ENCODE assay signal across 34 cellular contexts in the genomic region with DNA sequence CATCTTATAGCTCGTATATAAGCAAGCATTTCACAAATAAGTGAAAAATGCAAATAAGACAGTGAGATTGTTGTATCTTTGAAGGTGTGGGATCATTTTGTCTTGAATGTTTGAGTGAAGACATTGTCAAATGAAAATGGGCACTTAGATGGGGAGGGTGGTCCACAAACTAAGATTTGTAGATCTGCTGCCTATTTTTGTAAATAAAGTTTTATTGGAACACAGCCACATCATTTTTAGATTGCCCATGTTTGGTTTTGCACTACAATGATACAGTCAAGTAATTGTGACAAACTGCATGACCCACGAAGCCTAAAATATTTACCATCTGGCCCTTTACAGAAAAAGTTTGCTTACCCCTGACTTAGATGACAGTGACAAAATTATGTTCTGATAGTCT.
"Had no signal": no experiment of that assay in that cellular context is flagged by ENCODE, and none has a peak within 500 bp of the region (broad histone marks: within the 10 kb centered on the region; RNA-seq: fewer than 3 reads in every experiment).

No MANE protein-coding gene starts in this region.

- H3K36me3 ChIP-seq: MG63 had no signal

- H3K4me3 ChIP-seq: MG63 had no signal

- DNase-seq: Karpas-422, Kasumi-1, MG63, MM.1S, MV-4-11, NCI-H1048, NCI-H1092, NCI-H1092 treated with DMSO at 0.1 percent for 48 hours, NCI-H1105, NCI-H1105 treated with DMSO at 0.1 percent for 48 hours, NCI-H1417, NCI-H1417 treated with DMSO at 0.1 percent for 48 hours, NCI-H1436, NCI-H1436 treated with DMSO at 0.1 percent for 48 hours, NCI-H146, NCI-H1694, NCI-H1694 treated with DMSO at 0.1 percent for 48 hours, NCI-H187, NCI-H187 treated with DMSO at 0.1 percent for 48 hours, NCI-H1930, NCI-H2029, NCI-H2029 treated with DMSO at 0.1 percent for 48 hours, NCI-H2081, NCI-H2081 treated with DMSO at 0.1 percent for 48 hours, NCI-H2107, NCI-H2171, NCI-H2171 treated with DMSO at 0.1 percent for 48 hours, NCI-H2227 treated with DMSO at 0.1 percent for 48 hours, NCI-H226, NCI-H345, NCI-H446, NCI-H446 treated with DMSO at 0.1 percent for 48 hours, NCI-H510A, NCI-H510A treated with DMSO at 0.1 percent for 48 hours had no signal

- H3K27me3 ChIP-seq: MG63 had no signal

- H3K9me3 ChIP-seq: MG63 had no signal
